Comparison of ENCODE assay signal across 16 cellular contexts in genomic region chr3:178584722-178585121, GRCh38. TPM values are rescaled to one million over a fixed set of nuclear protein-coding genes. Genes with fewer than 3 reads are reported as not detected.
DNase-seq lines count a peak whose midpoint lies in the region; ATAC-seq and TF ChIP-seq lines count a peak whose summit lies in the region.
"Had no signal": no experiment of that assay in that cellular context is flagged by ENCODE, and none has a peak within 500 bp of the region (broad histone marks: within the 10 kb centered on the region; RNA-seq: fewer than 3 reads in every experiment).

No MANE protein-coding gene starts in this region.

- H3K9me3 ChIP-seq in body of pancreas, result no peaks in the 10 kb centered on the region

- WGBS in body of pancreas, 2 donors, result 31 to 41% methylated on average over 2 of the region's 2 CpGs

- DNase-seq in COR-L47 (lab: John Stamatoyannopoulos, UW) (peak; percentile 76), LNCaP clone FGC (ENCODE audit: low read depth) (peak; percentile 61), NCI-H345 treated with DMSO at 0.1 percent for 48 hours (lab: John Stamatoyannopoulos, UW; ENCODE audit: unreplicated experiment) (peak; percentile 26), body of pancreas (no peak), superior temporal gyrus (ENCODE audit: extremely low spot score) (no peak)
- DNase-seq: C1 segment of cervical spinal cord, DMS79, H9, Karpas-422, NCI-H1694, NCI-H226, PC-3, T-helper 1 cell had no signal

- H3K27ac ChIP-seq in body of pancreas, result no peak overlapping the region

- intact Hi-C loops in body of pancreas (cut with DNase I), result no loop called here

- no peaks in the 10 kb centered on the region for H3K27me3 ChIP-seq in body of pancreas

- no peak for TF ChIP-seq POLR2A in body of pancreas (IDR thresholded peaks at IDR 0.05)

- ATAC-seq in body of pancreas, result peak; percentile 38
- ATAC-seq in HG03378 (IDR thresholded peaks at IDR 0.05; ENCODE audit: unreplicated experiment), result no peak
- ATAC-seq in GM18502 (IDR thresholded peaks at IDR 0.05; ENCODE audit: poor library complexity, unreplicated experiment), result no peak
- ATAC-seq: PC-3 had no signal

- H3K4me1 ChIP-seq in body of pancreas, result peaks cover 10% of the 10 kb centered on the region

- H3K4me3 ChIP-seq in LNCaP clone FGC (ENCODE audit: low read depth, low read length), result no peak overlapping the region
- H3K4me3 ChIP-seq in body of pancreas, result no peak overlapping the region

- H3K36me3 ChIP-seq in body of pancreas (replicated peaks in 1 of 2; ENCODE audit: insufficient read depth in 1 of 2, low read depth in 2 of 2), result no peaks in the 10 kb centered on the region

- TF ChIP-seq CTCF in LNCaP clone FGC (IDR thresholded peaks at IDR 0.05; ENCODE audit: control insufficient read depth, extremely low read depth, insufficient read depth) (no peak), body of pancreas (IDR thresholded peaks at IDR 0.05) (no peak)

RNA-seq across cellular contexts. Expression of gene KCNMB2, which starts 48.5 kb away (rescaled TPM):
- 1 to 10 TPM in 1 of 2 donors, not detected in 1; 2.3 TPM for total RNA-seq in body of pancreas
- total RNA-seq: G401, H9, PC-3 had no signal

Comparison
In these comparisons a context has a peak if more than half of its experiments do, and no peak if none do; other contexts are left out.
1. DNase-seq: peak in COR-L47 (single experiment), LNCaP clone FGC (single experiment) and NCI-H345 treated with DMSO at 0.1 percent for 48 hours (single experiment); none in body of pancreas (0 of 4) and superior temporal gyrus (single experiment).